ENCODE assay signal across 8 cellular contexts in genomic region chr19:16076958-16077611, GRCh38. TPM values are rescaled to one million over a fixed set of nuclear protein-coding genes. Genes with fewer than 3 reads are reported as not detected.
A peak's percentile ranks its signal among the peaks of the same experiment; 100 is the strongest.
DNase-seq lines count a peak whose midpoint lies in the region; ATAC-seq, FAIRE-seq and TF ChIP-seq lines count a peak whose summit lies in the region.

No MANE protein-coding gene starts in this region.

- no peaks in the 10 kb centered on the region for H3K27me3 ChIP-seq in thoracic aorta (replicated peaks; ENCODE audit: insufficient read depth)

- peaks cover 25% of the 10 kb centered on the region for H3K36me3 ChIP-seq in SK-N-MC (ENCODE audit: insufficient read depth, low read length)
- H3K36me3 ChIP-seq in thoracic aorta: peaks cover 21% of the 10 kb centered on the region

- DNase-seq in GM12892 (ENCODE audit: insufficient read length): no peak
- DNase-seq in SK-N-MC (ENCODE audit: low read depth, low spot score): no peak
- DNase-seq in coronary artery (ENCODE audit: low spot score): no peak
- DNase-seq in medulla oblongata (ENCODE audit: extremely low spot score): peak; percentile 60
- no peak for DNase-seq in thoracic aorta (ENCODE audit: low spot score)
- DNase-seq in left lobe of liver (ENCODE audit: low spot score): no peak
- DNase-seq in D721Med (ENCODE audit: insufficient read length, low spot score): no peak

- H3K27ac ChIP-seq in 22Rv1: peak overlapping the region; percentile 78
- peak overlapping the region; percentile 100 for H3K27ac ChIP-seq in SK-N-MC
- H3K27ac ChIP-seq in coronary artery: peak overlapping the region; percentile 100
- peak overlapping the region; percentile 99 to 100 for H3K27ac ChIP-seq in thoracic aorta

- ATAC-seq in thoracic aorta (ENCODE audit: insufficient number of reproducible peaks, low FRiP score, low read depth): no peak
- ATAC-seq in left lobe of liver: no peak

- peak overlapping the region; percentile 87 for H3K4me3 ChIP-seq in SK-N-MC
- peak overlapping the region; percentile 98 for H3K4me3 ChIP-seq in coronary artery
- H3K4me3 ChIP-seq in thoracic aorta: peak overlapping the region; percentile 94

- no peak for TF ChIP-seq CTCF in 22Rv1 (IDR thresholded peaks at IDR 0.05)
- no peak for TF ChIP-seq CTCF in coronary artery (IDR thresholded peaks at IDR 0.05)
- no peak for TF ChIP-seq CTCF in thoracic aorta (IDR thresholded peaks at IDR 0.05)
- TF ChIP-seq CTCF in D721Med (IDR thresholded peaks at IDR 0.05; ENCODE audit: insufficient read depth, missing control alignments): no peak

- H3K9me3 ChIP-seq in SK-N-MC (ENCODE audit: low read depth, low read length) (no peaks in the 10 kb centered on the region), thoracic aorta (no peaks in the 10 kb centered on the region)

- peak; percentile 68; the same call in 1 of the 2 replicates for TF ChIP-seq POLR2A in GM12892 (IDR thresholded peaks at IDR 0.05; ENCODE audit: low read depth, low read length)

- peak overlapping the region; percentile 99 for H3K9ac ChIP-seq in SK-N-MC (ENCODE audit: insufficient read length)

- no peak for FAIRE-seq in GM12892 (lab: Jason Lieb, UNC)
- FAIRE-seq in D721Med (lab: Jason Lieb, UNC): no peak

- H3K4me1 ChIP-seq in thoracic aorta (ENCODE audit: control insufficient read depth in 1 of 2, low read depth in 2 of 2): peaks cover 33 to 66% of the 10 kb centered on the region in 2 donors

RNA-seq across cellular contexts. Expression of gene TPM4, which starts 0.8 kb away (rescaled TPM):
- 494 TPM for polyA plus RNA-seq in GM12892 (2012; ENCODE audit: missing spikeins)
- 1,000 to 10,000 TPM in 1 of 2 donors, 100 to 1,000 TPM in 1; 964 to 1,096 TPM for total RNA-seq in thoracic aorta
- 21.0 TPM for total RNA-seq in left lobe of liver

RNA-seq across cellular contexts. Expression of gene RAB8A, which starts 34.6 kb away (rescaled TPM):
- polyA plus RNA-seq in GM12892 (2012; ENCODE audit: missing spikeins): 158 TPM
- total RNA-seq in thoracic aorta: 10 to 100 TPM; 40.5 to 41.5 TPM
- 56.5 TPM for total RNA-seq in left lobe of liver

Comparison
In these comparisons a context has a peak if more than half of its experiments do, and no peak if none do; other contexts are left out.
1. RNA of gene TPM4, which starts 0.8 kb away (total RNA-seq): 964 to 1,096 TPM in thoracic aorta; 21.0 TPM in left lobe of liver (single experiment); every median in the first group is over 10 times any median in the second.
2. Peak in every context shown above with its lines, with median percentiles within 50 percentile points of each other: H3K27ac ChIP-seq and H3K4me3 ChIP-seq.